Comparison of ENCODE assay signal across 2 cellular contexts in the genomic region with DNA sequence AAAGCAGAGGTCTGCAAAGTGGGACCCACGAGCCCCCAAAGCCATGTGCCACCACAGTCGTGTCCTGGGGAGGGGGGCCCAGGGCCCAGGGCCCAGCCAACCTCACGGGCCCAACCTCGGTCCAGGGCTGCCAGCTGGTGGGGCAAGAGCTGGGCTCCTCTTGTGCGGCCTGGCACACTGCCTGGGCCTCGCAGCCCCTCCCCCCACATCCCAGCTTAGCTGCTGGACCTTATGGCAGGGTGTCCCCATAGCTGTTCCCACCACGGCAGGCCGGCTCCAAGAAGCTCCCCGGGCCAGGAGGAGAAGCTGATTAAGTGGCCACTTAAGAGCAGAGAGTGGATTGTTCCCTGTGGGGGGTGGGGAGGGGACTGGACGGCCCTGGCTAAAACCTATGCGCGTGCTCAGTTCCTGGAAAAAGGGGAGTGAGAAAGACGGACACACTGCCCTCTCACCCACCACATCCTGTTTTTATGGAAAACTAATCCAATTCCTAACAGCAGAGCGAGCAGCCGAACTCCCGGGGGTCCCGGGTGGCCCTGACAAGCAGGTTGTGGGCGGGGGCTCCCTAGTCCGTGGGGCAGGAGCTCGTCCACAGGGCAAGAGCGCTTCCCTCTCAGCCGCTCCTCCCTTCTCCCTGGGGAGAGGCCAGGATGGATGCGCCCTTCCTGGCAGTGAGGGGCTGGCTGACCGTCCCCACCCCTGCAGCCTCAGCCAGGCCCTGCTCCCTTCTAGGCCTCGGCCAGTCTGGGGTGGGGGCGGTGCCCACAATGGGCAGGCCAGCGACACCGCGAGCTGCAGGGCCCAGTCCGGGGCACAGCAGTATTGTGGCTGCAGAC.
A peak's percentile ranks its signal among the peaks of the same experiment; 100 is the strongest.
TF ChIP-seq lines count a peak whose summit lies in the region.

No MANE protein-coding gene starts in this region.

TF ChIP-seq in GM12878, 131 proteins besides CTCF, POLR2A, EP300 and RAD21:
- TF ChIP-seq SREBF1 (IDR thresholded peaks at IDR 0.05; ENCODE audit: low read length) (no peak), SPI1 (IDR thresholded peaks at IDR 0.05; ENCODE audit: borderline replicate concordance, insufficient read depth, low read depth, low read length) (no peak), MTA2 (IDR thresholded peaks at IDR 0.05; ENCODE audit: low read depth) (no peak), NR2C2 (IDR thresholded peaks at IDR 0.05; ENCODE audit: borderline replicate concordance, control insufficient read depth, insufficient read length, low read depth) (no peak), GATAD2B (conservative IDR thresholded peaks at IDR 0.05; ENCODE audit: low read depth) (no peak), TARDBP (IDR thresholded peaks at IDR 0.05; ENCODE audit: borderline replicate concordance) (no peak), NRF1 (conservative IDR thresholded peaks at IDR 0.05; ENCODE audit: low read depth, low read length) (no peak), HDGF (IDR thresholded peaks at IDR 0.05) (no peak), BHLHE40 (IDR thresholded peaks at IDR 0.05; ENCODE audit: borderline replicate concordance in 1 of 2, low read depth in 2 of 2, low read length in 1 of 2) (no peak), HCFC1 (IDR thresholded peaks at IDR 0.05; ENCODE audit: low read length) (no peak), CHD1 (IDR thresholded peaks at IDR 0.05; ENCODE audit: low read depth, low read length) (no peak), ESRRA (IDR thresholded peaks at IDR 0.05; ENCODE audit: low read length) (no peak), POLR2AphosphoS2 (IDR thresholded peaks at IDR 0.05; ENCODE audit: low read depth, low read length) (no peak), HDAC2 (IDR thresholded peaks at IDR 0.05) (no peak)
- TF ChIP-seq, protein P1, sequence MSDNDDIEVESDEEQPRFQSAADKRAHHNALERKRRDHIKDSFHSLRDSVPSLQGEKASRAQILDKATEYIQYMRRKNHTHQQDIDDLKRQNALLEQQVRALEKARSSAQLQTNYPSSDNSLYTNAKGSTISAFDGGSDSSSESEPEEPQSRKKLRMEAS (IDR thresholded peaks at IDR 0.05; ENCODE audit: low read depth, low read length): no peak
- TF ChIP-seq, protein P2, sequence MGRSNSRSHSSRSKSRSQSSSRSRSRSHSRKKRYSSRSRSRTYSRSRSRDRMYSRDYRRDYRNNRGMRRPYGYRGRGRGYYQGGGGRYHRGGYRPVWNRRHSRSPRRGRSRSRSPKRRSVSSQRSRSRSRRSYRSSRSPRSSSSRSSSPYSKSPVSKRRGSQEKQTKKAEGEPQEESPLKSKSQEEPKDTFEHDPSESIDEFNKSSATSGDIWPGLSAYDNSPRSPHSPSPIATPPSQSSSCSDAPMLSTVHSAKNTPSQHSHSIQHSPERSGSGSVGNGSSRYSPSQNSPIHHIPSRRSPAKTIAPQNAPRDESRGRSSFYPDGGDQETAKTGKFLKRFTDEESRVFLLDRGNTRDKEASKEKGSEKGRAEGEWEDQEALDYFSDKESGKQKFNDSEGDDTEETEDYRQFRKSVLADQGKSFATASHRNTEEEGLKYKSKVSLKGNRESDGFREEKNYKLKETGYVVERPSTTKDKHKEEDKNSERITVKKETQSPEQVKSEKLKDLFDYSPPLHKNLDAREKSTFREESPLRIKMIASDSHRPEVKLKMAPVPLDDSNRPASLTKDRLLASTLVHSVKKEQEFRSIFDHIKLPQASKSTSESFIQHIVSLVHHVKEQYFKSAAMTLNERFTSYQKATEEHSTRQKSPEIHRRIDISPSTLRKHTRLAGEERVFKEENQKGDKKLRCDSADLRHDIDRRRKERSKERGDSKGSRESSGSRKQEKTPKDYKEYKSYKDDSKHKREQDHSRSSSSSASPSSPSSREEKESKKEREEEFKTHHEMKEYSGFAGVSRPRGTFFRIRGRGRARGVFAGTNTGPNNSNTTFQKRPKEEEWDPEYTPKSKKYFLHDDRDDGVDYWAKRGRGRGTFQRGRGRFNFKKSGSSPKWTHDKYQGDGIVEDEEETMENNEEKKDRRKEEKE (IDR thresholded peaks at IDR 0.05): no peak
- TF ChIP-seq, protein P3, sequence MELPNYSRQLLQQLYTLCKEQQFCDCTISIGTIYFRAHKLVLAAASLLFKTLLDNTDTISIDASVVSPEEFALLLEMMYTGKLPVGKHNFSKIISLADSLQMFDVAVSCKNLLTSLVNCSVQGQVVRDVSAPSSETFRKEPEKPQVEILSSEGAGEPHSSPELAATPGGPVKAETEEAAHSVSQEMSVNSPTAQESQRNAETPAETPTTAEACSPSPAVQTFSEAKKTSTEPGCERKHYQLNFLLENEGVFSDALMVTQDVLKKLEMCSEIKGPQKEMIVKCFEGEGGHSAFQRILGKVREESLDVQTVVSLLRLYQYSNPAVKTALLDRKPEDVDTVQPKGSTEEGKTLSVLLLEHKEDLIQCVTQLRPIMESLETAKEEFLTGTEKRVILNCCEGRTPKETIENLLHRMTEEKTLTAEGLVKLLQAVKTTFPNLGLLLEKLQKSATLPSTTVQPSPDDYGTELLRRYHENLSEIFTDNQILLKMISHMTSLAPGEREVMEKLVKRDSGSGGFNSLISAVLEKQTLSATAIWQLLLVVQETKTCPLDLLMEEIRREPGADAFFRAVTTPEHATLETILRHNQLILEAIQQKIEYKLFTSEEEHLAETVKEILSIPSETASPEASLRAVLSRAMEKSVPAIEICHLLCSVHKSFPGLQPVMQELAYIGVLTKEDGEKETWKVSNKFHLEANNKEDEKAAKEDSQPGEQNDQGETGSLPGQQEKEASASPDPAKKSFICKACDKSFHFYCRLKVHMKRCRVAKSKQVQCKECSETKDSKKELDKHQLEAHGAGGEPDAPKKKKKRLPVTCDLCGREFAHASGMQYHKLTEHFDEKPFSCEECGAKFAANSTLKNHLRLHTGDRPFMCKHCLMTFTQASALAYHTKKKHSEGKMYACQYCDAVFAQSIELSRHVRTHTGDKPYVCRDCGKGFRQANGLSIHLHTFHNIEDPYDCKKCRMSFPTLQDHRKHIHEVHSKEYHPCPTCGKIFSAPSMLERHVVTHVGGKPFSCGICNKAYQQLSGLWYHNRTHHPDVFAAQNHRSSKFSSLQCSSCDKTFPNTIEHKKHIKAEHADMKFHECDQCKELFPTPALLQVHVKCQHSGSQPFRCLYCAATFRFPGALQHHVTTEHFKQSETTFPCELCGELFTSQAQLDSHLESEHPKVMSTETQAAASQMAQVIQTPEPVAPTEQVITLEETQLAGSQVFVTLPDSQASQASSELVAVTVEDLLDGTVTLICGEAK (IDR thresholded peaks at IDR 0.05; ENCODE audit: borderline replicate concordance): no peak

TF ChIP-seq in liver, 16 proteins besides CTCF, POLR2A, EP300 and RAD21:
- TF ChIP-seq TAF1 (conservative IDR thresholded peaks at IDR 0.05): no peak
- TF ChIP-seq SP1 (IDR thresholded peaks at IDR 0.05): no peak
- TF ChIP-seq, protein P4, sequence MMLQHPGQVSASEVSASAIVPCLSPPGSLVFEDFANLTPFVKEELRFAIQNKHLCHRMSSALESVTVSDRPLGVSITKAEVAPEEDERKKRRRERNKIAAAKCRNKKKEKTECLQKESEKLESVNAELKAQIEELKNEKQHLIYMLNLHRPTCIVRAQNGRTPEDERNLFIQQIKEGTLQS (IDR thresholded peaks at IDR 0.05): no peak
- TF ChIP-seq GABPA (IDR thresholded peaks at IDR 0.05 in 1 of 2, conservative IDR thresholded peaks at IDR 0.05 in 1 of 2): no peak
- peak; percentile 67 for TF ChIP-seq NR2F2 (IDR thresholded peaks at IDR 0.05)
- TF ChIP-seq EGR1 (IDR thresholded peaks at IDR 0.05; ENCODE audit: low read depth in 2 of 2): no peak
- TF ChIP-seq FOXA2 (IDR thresholded peaks at IDR 0.05): no peak
- TF ChIP-seq FOXA1 (IDR thresholded peaks at IDR 0.05): no peak
